ENCODE assay signal across 12 cellular contexts in genomic region chr1:8680628-8681316, GRCh38.
DNase-seq lines count a peak whose midpoint lies in the region; ATAC-seq and TF ChIP-seq lines count a peak whose summit lies in the region.
"Had no signal": no experiment of that assay in that cellular context is flagged by ENCODE, and none has a peak within 500 bp of the region (broad histone marks: within the 10 kb centered on the region; RNA-seq: fewer than 3 reads in every experiment).

No MANE protein-coding gene starts in this region.

- intact Hi-C loops in heart right ventricle (cut with DNase I) (no loop called here), left cardiac atrium (cut with DNase I) (no loop called here), body of pancreas (cut with DNase I) (no loop called here)

- peak overlapping the region; percentile 28 for H3K9ac ChIP-seq in mesenchymal stem cell (ENCODE audit: low read length)

- H3K27ac ChIP-seq in heart right ventricle (no peak overlapping the region), body of pancreas (peak overlapping the region; percentile 4 to 82 (median 70)), mesenchymal stem cell (ENCODE audit: low read length, poor library complexity, severe bottlenecking) (no peak overlapping the region)

- H2AFZ ChIP-seq in mesenchymal stem cell (ENCODE audit: low read depth, low read length) = no peak overlapping the region

- H3K23ac ChIP-seq in mesenchymal stem cell (ENCODE audit: low read length in 2 of 2) = no peak overlapping the region

- no peak overlapping the region for H3K18ac ChIP-seq in mesenchymal stem cell (ENCODE audit: low read depth in 1 of 2, low read length in 2 of 2)

- H2BK12ac ChIP-seq in mesenchymal stem cell (ENCODE audit: low read length in 2 of 2) = no peak overlapping the region

- H3K27me3 ChIP-seq in heart right ventricle (no peaks in the 10 kb centered on the region), body of pancreas (no peaks in the 10 kb centered on the region), mesenchymal stem cell (ENCODE audit: control insufficient read depth in 1 of 2, insufficient read depth in 1 of 2, low read length in 2 of 2) (no peaks in the 10 kb centered on the region)

- H2BK15ac ChIP-seq in mesenchymal stem cell (ENCODE audit: low read depth, poor library complexity, severe bottlenecking) = no peak overlapping the region

- H3K36me3 ChIP-seq in heart right ventricle (no peaks in the 10 kb centered on the region), body of pancreas (replicated peaks in 1 of 2; ENCODE audit: insufficient read depth in 1 of 2, low read depth in 2 of 2) (no peaks in the 10 kb centered on the region), mesenchymal stem cell (ENCODE audit: control insufficient read depth in 1 of 2, insufficient read depth in 2 of 2, low read depth in 1 of 2, low read length in 2 of 2) (no peaks in the 10 kb centered on the region)

- H3K14ac ChIP-seq in mesenchymal stem cell (ENCODE audit: low read length in 2 of 2) = no peak overlapping the region

- no peak overlapping the region for H3K4me2 ChIP-seq in mesenchymal stem cell (ENCODE audit: low read length, poor library complexity, severe bottlenecking)

- 55 to 70% methylated on average over 12 of the region's 12 CpGs for WGBS in heart right ventricle, 2 donors
- 14 to 19% methylated on average over 12 of the region's 12 CpGs for WGBS in body of pancreas, 2 donors
- 74% methylated on average over 12 of the region's 12 CpGs for WGBS in mesenchymal stem cell

- peaks cover 0 to 34% (median 29%) of the 10 kb centered on the region in 9 donors for H3K4me1 ChIP-seq in heart right ventricle
- peaks cover 45% of the 10 kb centered on the region for H3K4me1 ChIP-seq in body of pancreas
- H3K4me1 ChIP-seq in mesenchymal stem cell (ENCODE audit: control insufficient read depth, insufficient read depth, low read depth, low read length) = peaks cover 1% of the 10 kb centered on the region

- no peak overlapping the region for H4K8ac ChIP-seq in mesenchymal stem cell (ENCODE audit: low read length)

- no peak overlapping the region for H2AK5ac ChIP-seq in mesenchymal stem cell (ENCODE audit: low read length, severe bottlenecking)

- H2BK120ac ChIP-seq in mesenchymal stem cell (ENCODE audit: low read depth, low read length) = peak overlapping the region; percentile 19

- no peak for TF ChIP-seq POLR2A in body of pancreas (IDR thresholded peaks at IDR 0.05)

- H3K9me3 ChIP-seq in heart right ventricle = no peaks in the 10 kb centered on the region
- H3K9me3 ChIP-seq in body of pancreas = no peaks in the 10 kb centered on the region
- no peaks in the 10 kb centered on the region for H3K9me3 ChIP-seq in mesenchymal stem cell (ENCODE audit: control insufficient read depth, low read length)

- H2BK5ac ChIP-seq in mesenchymal stem cell (ENCODE audit: low read depth, low read length, poor library complexity, severe bottlenecking) = no peak overlapping the region

- H3K4ac ChIP-seq in mesenchymal stem cell (ENCODE audit: low read depth in 1 of 2, low read length in 2 of 2) = no peak overlapping the region

- ATAC-seq in heart right ventricle (no peak), left cardiac atrium (no peak), body of pancreas (peak; percentile 38), HG02588 (IDR thresholded peaks at IDR 0.05; ENCODE audit: unreplicated experiment) (no peak)

- TF ChIP-seq CTCF in heart right ventricle (IDR thresholded peaks at IDR 0.05) (no peak), body of pancreas (IDR thresholded peaks at IDR 0.05) (no peak)

- peak overlapping the region in 6 of 10 donors; percentile 20 to 33 (median 26) for H3K4me3 ChIP-seq in heart right ventricle
- H3K4me3 ChIP-seq in body of pancreas = no peak overlapping the region
- H3K4me3 ChIP-seq in mesenchymal stem cell (ENCODE audit: insufficient read depth in 1 of 2, low read depth in 1 of 2, low read length in 2 of 2) = peak overlapping the region in 1 of 2 experiments; percentile 43

- no peak overlapping the region for H4K91ac ChIP-seq in mesenchymal stem cell (ENCODE audit: low read length)

- DNase-seq in heart right ventricle (no peak), left cardiac atrium (no peak), body of pancreas (no peak), mesenchymal stem cell (no peak), RPMI8226 (no peak), SHP77 (lab: John Stamatoyannopoulos, UW) (no peak), Ammon's horn (ENCODE audit: low spot score) (no peak)
- DNase-seq: activated naive CD4-positive, alpha-beta T cell treated with anti-CD3 and anti-CD28 coated beads, Interleukin-2, amount 50 U/mL, for 16 hours; AML-193; Karpas-422; stimulated activated CD8-positive, alpha-beta memory T cell treated with anti-CD3 and anti-CD28 coated beads, Interleukin-4, amount 100 ng/mL, for 48 hours had no signal

- peaks cover 17% of the 10 kb centered on the region for H3K79me1 ChIP-seq in mesenchymal stem cell (replicated peaks; ENCODE audit: low read length, poor library complexity, severe bottlenecking)

Comparison
In these comparisons a context has a peak if more than half of its experiments do, and no peak if none do; other contexts are left out.
1. H3K27ac ChIP-seq: peak in body of pancreas (4 of 4); none in heart right ventricle (0 of 10) and mesenchymal stem cell (single experiment).
2. H3K4me3 ChIP-seq: peak in heart right ventricle (6 of 10); none in body of pancreas (0 of 2).